In the genomic region with DNA sequence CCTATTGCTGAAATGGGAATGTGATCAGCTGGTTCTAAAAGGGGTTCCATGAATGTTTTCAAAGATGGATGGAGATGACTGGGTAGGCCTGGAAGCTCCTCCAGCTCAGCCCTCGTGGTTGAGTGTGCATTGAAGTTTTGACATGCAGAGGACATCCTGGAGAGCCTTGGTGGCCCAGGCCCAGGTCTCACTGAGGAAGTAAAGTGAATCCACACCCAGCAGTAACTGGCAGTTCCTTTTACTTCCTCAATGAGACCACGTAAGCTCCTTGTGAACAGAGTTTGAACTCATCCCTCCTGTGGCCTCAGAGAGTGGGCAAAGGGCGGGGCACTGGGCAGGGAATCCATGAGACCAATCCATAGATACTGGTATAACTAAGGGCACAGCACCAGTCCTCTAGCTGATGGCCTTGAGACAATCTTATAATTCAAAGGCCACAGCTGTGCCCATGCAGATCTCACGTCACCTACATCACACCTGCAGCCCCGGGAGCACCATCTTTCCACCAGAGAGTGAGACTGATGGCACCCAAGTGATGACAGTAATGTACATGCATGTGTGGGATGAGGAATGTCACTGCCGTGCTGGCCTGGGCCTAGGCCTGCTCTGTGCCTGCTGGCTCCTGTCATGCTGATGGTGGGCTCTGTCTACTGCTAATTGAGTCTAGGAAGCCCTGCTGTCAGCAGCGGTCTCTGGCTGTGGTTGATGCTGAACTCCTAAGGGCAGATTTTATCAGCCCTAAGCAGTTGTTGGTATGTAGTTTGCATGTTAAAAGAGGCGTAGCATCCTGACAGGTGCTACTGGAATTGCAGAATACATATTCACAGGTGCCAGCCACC, we compare ENCODE assay signal across 2 cellular contexts.
TF ChIP-seq lines count a peak whose summit lies in the region.

No MANE protein-coding gene starts in this region.

TF ChIP-seq in SK-N-SH, 30 proteins besides CTCF, POLR2A, EP300 and RAD21 (continued from another document):
- TF ChIP-seq, protein P1, sequence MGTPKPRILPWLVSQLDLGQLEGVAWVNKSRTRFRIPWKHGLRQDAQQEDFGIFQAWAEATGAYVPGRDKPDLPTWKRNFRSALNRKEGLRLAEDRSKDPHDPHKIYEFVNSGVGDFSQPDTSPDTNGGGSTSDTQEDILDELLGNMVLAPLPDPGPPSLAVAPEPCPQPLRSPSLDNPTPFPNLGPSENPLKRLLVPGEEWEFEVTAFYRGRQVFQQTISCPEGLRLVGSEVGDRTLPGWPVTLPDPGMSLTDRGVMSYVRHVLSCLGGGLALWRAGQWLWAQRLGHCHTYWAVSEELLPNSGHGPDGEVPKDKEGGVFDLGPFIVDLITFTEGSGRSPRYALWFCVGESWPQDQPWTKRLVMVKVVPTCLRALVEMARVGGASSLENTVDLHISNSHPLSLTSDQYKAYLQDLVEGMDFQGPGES (IDR thresholded peaks at IDR 0.05; ENCODE audit: low read depth, low read length) = no peak
- TF ChIP-seq, protein P2, sequence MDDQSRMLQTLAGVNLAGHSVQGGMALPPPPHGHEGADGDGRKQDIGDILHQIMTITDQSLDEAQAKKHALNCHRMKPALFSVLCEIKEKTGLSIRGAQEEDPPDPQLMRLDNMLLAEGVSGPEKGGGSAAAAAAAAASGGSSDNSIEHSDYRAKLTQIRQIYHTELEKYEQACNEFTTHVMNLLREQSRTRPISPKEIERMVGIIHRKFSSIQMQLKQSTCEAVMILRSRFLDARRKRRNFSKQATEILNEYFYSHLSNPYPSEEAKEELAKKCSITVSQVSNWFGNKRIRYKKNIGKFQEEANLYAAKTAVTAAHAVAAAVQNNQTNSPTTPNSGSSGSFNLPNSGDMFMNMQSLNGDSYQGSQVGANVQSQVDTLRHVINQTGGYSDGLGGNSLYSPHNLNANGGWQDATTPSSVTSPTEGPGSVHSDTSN (IDR thresholded peaks at IDR 0.05) = no peak
- TF ChIP-seq JUND (IDR thresholded peaks at IDR 0.05) (no peak), FOXJ3 (CRISPR knock-in tag; IDR thresholded peaks at IDR 0.05) (peak; percentile 54; the same call in 1 of the 2 replicates), RCOR1 (IDR thresholded peaks at IDR 0.05; ENCODE audit: low read length) (0 out of 2 replicates have a peak, but pooled peaks have one; percentile 70)

TF ChIP-seq in SK-N-SH treated with all-trans-retinoic acid at 6 μM for 48 hours, 23 proteins besides CTCF, POLR2A, EP300 and RAD21:
- TF ChIP-seq, protein P3, sequence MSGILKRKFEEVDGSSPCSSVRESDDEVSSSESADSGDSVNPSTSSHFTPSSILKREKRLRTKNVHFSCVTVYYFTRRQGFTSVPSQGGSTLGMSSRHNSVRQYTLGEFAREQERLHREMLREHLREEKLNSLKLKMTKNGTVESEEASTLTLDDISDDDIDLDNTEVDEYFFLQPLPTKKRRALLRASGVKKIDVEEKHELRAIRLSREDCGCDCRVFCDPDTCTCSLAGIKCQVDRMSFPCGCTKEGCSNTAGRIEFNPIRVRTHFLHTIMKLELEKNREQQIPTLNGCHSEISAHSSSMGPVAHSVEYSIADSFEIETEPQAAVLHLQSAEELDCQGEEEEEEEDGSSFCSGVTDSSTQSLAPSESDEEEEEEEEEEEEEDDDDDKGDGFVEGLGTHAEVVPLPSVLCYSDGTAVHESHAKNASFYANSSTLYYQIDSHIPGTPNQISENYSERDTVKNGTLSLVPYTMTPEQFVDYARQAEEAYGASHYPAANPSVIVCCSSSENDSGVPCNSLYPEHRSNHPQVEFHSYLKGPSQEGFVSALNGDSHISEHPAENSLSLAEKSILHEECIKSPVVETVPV (CRISPR knock-in tag; IDR thresholded peaks at IDR 0.05) = no peak
- TF ChIP-seq RARB (CRISPR knock-in tag; IDR thresholded peaks at IDR 0.05) = no peak
- no peak for TF ChIP-seq ZFP30 (CRISPR knock-in tag; IDR thresholded peaks at IDR 0.05)
- no peak for TF ChIP-seq CSDC2 (CRISPR knock-in tag; IDR thresholded peaks at IDR 0.05)
- TF ChIP-seq ZNF8 (CRISPR knock-in tag; IDR thresholded peaks at IDR 0.05) = no peak
- TF ChIP-seq ZC3H10 (CRISPR knock-in tag; IDR thresholded peaks at IDR 0.05) = no peak
- TF ChIP-seq, protein P4, sequence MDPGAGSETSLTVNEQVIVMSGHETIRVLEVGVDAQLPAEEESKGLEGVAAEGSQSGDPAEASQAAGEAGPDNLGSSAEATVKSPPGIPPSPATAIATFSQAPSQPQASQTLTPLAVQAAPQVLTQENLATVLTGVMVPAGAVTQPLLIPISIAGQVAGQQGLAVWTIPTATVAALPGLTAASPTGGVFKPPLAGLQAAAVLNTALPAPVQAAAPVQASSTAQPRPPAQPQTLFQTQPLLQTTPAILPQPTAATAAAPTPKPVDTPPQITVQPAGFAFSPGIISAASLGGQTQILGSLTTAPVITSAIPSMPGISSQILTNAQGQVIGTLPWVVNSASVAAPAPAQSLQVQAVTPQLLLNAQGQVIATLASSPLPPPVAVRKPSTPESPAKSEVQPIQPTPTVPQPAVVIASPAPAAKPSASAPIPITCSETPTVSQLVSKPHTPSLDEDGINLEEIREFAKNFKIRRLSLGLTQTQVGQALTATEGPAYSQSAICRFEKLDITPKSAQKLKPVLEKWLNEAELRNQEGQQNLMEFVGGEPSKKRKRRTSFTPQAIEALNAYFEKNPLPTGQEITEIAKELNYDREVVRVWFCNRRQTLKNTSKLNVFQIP (CRISPR knock-in tag; IDR thresholded peaks at IDR 0.05; ENCODE audit: borderline replicate concordance, low read depth) = no peak
- TF ChIP-seq TOX (CRISPR knock-in tag; IDR thresholded peaks at IDR 0.05; ENCODE audit: borderline replicate concordance) = no peak
- TF ChIP-seq ARNTL (CRISPR knock-in tag; IDR thresholded peaks at IDR 0.05; ENCODE audit: borderline replicate concordance, low read depth) = no peak
- TF ChIP-seq, protein P5, sequence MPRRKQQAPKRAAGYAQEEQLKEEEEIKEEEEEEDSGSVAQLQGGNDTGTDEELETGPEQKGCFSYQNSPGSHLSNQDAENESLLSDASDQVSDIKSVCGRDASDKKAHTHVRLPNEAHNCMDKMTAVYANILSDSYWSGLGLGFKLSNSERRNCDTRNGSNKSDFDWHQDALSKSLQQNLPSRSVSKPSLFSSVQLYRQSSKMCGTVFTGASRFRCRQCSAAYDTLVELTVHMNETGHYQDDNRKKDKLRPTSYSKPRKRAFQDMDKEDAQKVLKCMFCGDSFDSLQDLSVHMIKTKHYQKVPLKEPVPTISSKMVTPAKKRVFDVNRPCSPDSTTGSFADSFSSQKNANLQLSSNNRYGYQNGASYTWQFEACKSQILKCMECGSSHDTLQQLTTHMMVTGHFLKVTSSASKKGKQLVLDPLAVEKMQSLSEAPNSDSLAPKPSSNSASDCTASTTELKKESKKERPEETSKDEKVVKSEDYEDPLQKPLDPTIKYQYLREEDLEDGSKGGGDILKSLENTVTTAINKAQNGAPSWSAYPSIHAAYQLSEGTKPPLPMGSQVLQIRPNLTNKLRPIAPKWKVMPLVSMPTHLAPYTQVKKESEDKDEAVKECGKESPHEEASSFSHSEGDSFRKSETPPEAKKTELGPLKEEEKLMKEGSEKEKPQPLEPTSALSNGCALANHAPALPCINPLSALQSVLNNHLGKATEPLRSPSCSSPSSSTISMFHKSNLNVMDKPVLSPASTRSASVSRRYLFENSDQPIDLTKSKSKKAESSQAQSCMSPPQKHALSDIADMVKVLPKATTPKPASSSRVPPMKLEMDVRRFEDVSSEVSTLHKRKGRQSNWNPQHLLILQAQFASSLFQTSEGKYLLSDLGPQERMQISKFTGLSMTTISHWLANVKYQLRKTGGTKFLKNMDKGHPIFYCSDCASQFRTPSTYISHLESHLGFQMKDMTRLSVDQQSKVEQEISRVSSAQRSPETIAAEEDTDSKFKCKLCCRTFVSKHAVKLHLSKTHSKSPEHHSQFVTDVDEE (CRISPR knock-in tag; IDR thresholded peaks at IDR 0.05) = no peak
- TF ChIP-seq SNAI2 (CRISPR knock-in tag; IDR thresholded peaks at IDR 0.05) = no peak
- no peak for TF ChIP-seq ZNF70 (CRISPR knock-in tag; IDR thresholded peaks at IDR 0.05)
- TF ChIP-seq ZNF565 (CRISPR knock-in tag; conservative IDR thresholded peaks at IDR 0.05; ENCODE audit: low read depth) = no peak
- TF ChIP-seq OSR1 (CRISPR knock-in tag; IDR thresholded peaks at IDR 0.05) = no peak
- TF ChIP-seq ZFP3 (CRISPR knock-in tag; IDR thresholded peaks at IDR 0.05) = no peak
- TF ChIP-seq, protein P6, sequence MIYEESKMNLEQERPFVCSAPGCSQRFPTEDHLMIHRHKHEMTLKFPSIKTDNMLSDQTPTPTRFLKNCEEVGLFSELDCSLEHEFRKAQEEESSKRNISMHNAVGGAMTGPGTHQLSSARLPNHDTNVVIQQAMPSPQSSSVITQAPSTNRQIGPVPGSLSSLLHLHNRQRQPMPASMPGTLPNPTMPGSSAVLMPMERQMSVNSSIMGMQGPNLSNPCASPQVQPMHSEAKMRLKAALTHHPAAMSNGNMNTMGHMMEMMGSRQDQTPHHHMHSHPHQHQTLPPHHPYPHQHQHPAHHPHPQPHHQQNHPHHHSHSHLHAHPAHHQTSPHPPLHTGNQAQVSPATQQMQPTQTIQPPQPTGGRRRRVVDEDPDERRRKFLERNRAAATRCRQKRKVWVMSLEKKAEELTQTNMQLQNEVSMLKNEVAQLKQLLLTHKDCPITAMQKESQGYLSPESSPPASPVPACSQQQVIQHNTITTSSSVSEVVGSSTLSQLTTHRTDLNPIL (CRISPR knock-in tag; IDR thresholded peaks at IDR 0.05; ENCODE audit: low read depth) = no peak
- TF ChIP-seq PPARA (CRISPR knock-in tag; IDR thresholded peaks at IDR 0.05; ENCODE audit: borderline replicate concordance) = no peak
